23 cellular contexts compared by ENCODE assay signal in the genomic region with DNA sequence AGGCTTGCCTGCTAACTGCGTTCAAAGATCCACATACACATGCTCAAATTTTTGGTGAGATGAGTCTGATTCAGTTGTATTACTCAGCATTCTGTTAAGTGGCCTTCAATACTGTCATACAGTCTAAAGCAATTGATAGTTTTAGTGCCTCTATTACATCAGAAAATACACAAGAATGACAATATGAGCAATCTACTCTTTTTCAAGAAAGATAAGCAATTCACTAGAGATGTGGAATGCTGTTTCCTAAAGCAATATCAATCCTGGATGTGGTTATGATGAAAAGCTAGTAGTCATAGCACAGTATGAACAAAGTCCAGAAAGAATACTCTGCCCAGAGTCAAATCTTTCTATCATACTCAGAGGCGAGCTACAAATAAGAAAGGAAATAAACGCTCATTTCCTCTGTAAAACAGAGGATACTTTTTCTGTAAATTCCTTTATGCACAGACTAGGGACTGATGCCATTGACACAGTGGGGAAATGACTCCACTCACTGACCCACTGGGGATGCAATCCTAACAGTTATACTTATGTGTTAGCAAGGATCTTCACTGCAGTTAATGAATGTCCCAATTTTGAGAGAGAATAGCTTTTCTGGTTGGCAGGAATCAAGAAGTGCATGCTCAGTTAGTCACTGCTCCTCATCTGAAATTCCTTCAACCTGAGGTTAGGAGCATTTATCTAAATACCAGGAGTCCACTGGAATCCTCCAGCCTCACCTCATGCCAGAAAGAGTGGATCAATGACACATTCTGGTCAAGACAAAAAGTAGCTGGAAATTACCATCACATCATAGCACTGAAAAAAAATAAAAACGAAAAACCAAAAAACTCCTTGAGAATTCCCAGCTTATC.
A peak's percentile ranks its signal among the peaks of the same experiment; 100 is the strongest.
DNase-seq lines count a peak whose midpoint lies in the region; ATAC-seq and TF ChIP-seq lines count a peak whose summit lies in the region.
"Had no signal": no experiment of that assay in that cellular context is flagged by ENCODE, and none has a peak within 500 bp of the region (broad histone marks: within the 10 kb centered on the region; RNA-seq: fewer than 3 reads in every experiment).

No MANE protein-coding gene starts in this region.

- peak overlapping the region; percentile 91 for H3K27ac Mint-ChIP-seq in HFFc6
- H3K27ac Mint-ChIP-seq in activated naive CD8-positive, alpha-beta T cell treated with anti-CD3 and anti-CD28 coated beads for 36 hours, result no peak overlapping the region
- H3K27ac Mint-ChIP-seq: natural killer cell; stimulated activated memory B cell treated with anti-CD40 and anti-IgM and Interleukin-4, amounts not matched to agents 10 μg/mL and 1 μg/mL and 100 μg/mL, for 72 hours had no signal

- no peaks in the 10 kb centered on the region for H3K36me3 ChIP-seq in colonic mucosa
- H3K36me3 ChIP-seq: transverse colon had no signal

- H3K27me3 Mint-ChIP-seq in HFFc6 (ENCODE audit: insufficient read depth), result no peaks in the 10 kb centered on the region
- H3K27me3 Mint-ChIP-seq in activated naive CD8-positive, alpha-beta T cell treated with anti-CD3 and anti-CD28 coated beads for 36 hours, result peaks cover 10% of the 10 kb centered on the region

- no peaks in the 10 kb centered on the region for H3K9me3 ChIP-seq in colonic mucosa
- H3K9me3 ChIP-seq: transverse colon had no signal

- H3K36me3 Mint-ChIP-seq in HFFc6 (ENCODE audit: low read depth), result no peaks in the 10 kb centered on the region
- no peaks in the 10 kb centered on the region for H3K36me3 Mint-ChIP-seq in activated naive CD8-positive, alpha-beta T cell treated with anti-CD3 and anti-CD28 coated beads for 36 hours
- H3K36me3 Mint-ChIP-seq: natural killer cell; stimulated activated memory B cell treated with anti-CD40 and anti-IgM and Interleukin-4, amounts not matched to agents 10 μg/mL and 1 μg/mL and 100 μg/mL, for 72 hours had no signal

- H3K9ac ChIP-seq in colonic mucosa (ENCODE audit: low read depth in 2 of 2, low read length in 2 of 2), result no peak overlapping the region

- TF ChIP-seq CTCF in HFFc6 (IDR thresholded peaks at IDR 0.05) (no peak), colonic mucosa (IDR thresholded peaks at IDR 0.05) (no peak)

- no peaks in the 10 kb centered on the region for H3K9me3 Mint-ChIP-seq in HFFc6
- H3K9me3 Mint-ChIP-seq in activated naive CD8-positive, alpha-beta T cell treated with anti-CD3 and anti-CD28 coated beads for 36 hours, result no peaks in the 10 kb centered on the region
- H3K9me3 Mint-ChIP-seq: natural killer cell; stimulated activated memory B cell treated with anti-CD40 and anti-IgM and Interleukin-4, amounts not matched to agents 10 μg/mL and 1 μg/mL and 100 μg/mL, for 72 hours had no signal

- no peak overlapping the region for H3K27ac ChIP-seq in colonic mucosa
- H3K27ac ChIP-seq: transverse colon had no signal

- H3K27me3 ChIP-seq in colonic mucosa, result no peaks in the 10 kb centered on the region
- H3K27me3 ChIP-seq: transverse colon had no signal

- peaks cover 41% of the 10 kb centered on the region for H3K4me1 Mint-ChIP-seq in HFFc6 (ENCODE audit: low read depth)
- no peaks in the 10 kb centered on the region for H3K4me1 Mint-ChIP-seq in activated naive CD8-positive, alpha-beta T cell treated with anti-CD3 and anti-CD28 coated beads for 36 hours
- H3K4me1 Mint-ChIP-seq: natural killer cell; stimulated activated memory B cell treated with anti-CD40 and anti-IgM and Interleukin-4, amounts not matched to agents 10 μg/mL and 1 μg/mL and 100 μg/mL, for 72 hours had no signal

- H3K4me3 ChIP-seq in colonic mucosa, result no peak overlapping the region
- H3K4me3 ChIP-seq: GM12878, transverse colon had no signal

- in situ Hi-C loops in ACHN (cut with HindIII; ENCODE audit: low pct_ligation_motif_present, low pct_unique_long_range_greater_than_20kb, low sequenced_read_pairs), result no loop called here

- intact Hi-C loops in colonic mucosa (cut with DNase I), result no loop called here

- peak overlapping the region; percentile 72 for H3K4me3 Mint-ChIP-seq in HFFc6
- no peak overlapping the region for H3K4me3 Mint-ChIP-seq in activated naive CD8-positive, alpha-beta T cell treated with anti-CD3 and anti-CD28 coated beads for 36 hours
- H3K4me3 Mint-ChIP-seq: natural killer cell; stimulated activated memory B cell treated with anti-CD40 and anti-IgM and Interleukin-4, amounts not matched to agents 10 μg/mL and 1 μg/mL and 100 μg/mL, for 72 hours had no signal

- ATAC-seq in left lobe of liver, result peak; percentile 31
- ATAC-seq: esophagus mucosa; GM12878; natural killer cell; PC-3; stimulated activated memory B cell treated with anti-CD40 and anti-IgM and Interleukin-4, amounts not matched to agents 10 μg/mL and 1 μg/mL and 100 μg/mL, for 72 hours had no signal

- H3K4me1 ChIP-seq in colonic mucosa, result no peaks in the 10 kb centered on the region

- DNase-seq in ACHN, result peak; percentile 97
- DNase-seq in HFFc6, result peak; percentile 76
- peak; percentile 69 for DNase-seq in astrocyte of the hippocampus (ENCODE audit: low read depth, low spot score)
- DNase-seq in left lobe of liver (ENCODE audit: low spot score), result no peak
- no peak for DNase-seq in colonic mucosa
- DNase-seq in activated naive CD8-positive, alpha-beta T cell treated with anti-CD3 and anti-CD28 coated beads for 36 hours, result no peak
- DNase-seq in Kasumi-1 (lab: John Stamatoyannopoulos, UW), result no peak
- DNase-seq in NCI-H526 (lab: John Stamatoyannopoulos, UW), result no peak
- DNase-seq: activated CD4-positive, alpha-beta T cell treated with anti-CD3 and anti-CD28 coated beads for 48 hours; activated CD8-positive, alpha-beta memory T cell treated with anti-CD3 and anti-CD28 coated beads, Interleukin-2, amount 50 U/mL, for 48 hours; activated gamma-delta T cell; aorta; cortex of kidney; mammary epithelial cell; MV-4-11; natural killer cell; NCI-H2029 treated with DMSO at 0.1 percent for 48 hours; NCI-H69; PC-3; transverse colon had no signal

Comparison
In these comparisons a context has a peak if more than half of its experiments do, and no peak if none do; other contexts are left out.
1. DNase-seq: peak in ACHN (single experiment), HFFc6 (single experiment) and astrocyte of the hippocampus (single experiment); none in left lobe of liver (single experiment), colonic mucosa (single experiment), activated naive CD8-positive, alpha-beta T cell treated with anti-CD3 and anti-CD28 coated beads for 36 hours (single experiment), Kasumi-1 (0 of 2) and NCI-H526 (0 of 2).